ENCODE assay signal across 10 cellular contexts in the genomic region with DNA sequence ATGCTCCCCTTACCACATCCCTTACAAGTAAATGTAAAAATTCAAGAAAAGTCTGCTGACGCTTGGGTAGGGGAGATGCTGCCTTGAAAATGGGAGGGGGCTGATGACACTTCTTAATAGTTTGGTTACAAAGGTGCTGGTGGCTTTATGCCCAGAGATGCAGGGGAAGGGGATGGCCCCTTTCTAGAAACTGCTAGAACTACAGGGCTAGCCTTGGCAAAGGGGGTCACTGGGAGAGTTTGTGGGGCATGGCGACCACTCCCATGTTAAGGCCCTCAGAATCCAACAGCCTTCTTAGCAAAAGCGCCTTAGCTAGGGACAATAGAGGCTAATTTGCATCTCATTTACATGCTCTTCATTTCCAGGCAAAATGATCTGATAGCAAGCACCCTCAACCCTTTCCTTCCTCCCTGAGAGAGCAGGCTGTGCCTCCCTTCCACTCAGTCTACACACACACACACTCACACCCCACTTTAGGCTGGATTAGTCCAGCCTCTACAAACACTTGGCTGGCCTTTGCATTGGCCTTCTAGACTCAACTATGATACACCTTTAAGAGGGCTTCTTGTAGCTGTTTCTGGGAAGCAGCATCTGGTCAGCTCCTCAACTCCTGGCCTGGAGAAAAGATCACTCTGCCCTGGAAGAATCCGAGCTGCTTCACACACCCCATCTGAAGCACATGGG. TPM values are rescaled to one million over a fixed set of nuclear protein-coding genes. Genes with fewer than 3 reads are reported as not detected.
DNase-seq lines count a peak whose midpoint lies in the region; TF ChIP-seq lines count a peak whose summit lies in the region.
"Had no signal": no experiment of that assay in that cellular context is flagged by ENCODE, and none has a peak within 500 bp of the region (broad histone marks: within the 10 kb centered on the region; RNA-seq: fewer than 3 reads in every experiment).

No MANE protein-coding gene starts in this region.

- DNase-seq in ascending aorta (ENCODE audit: low spot score in 2 of 2) (no peak), iris pigment epithelial cell (ENCODE audit: low read depth) (peak; percentile 17), RPMI8226 (no peak), NCI-H446 treated with DMSO at 0.1 percent for 48 hours (lab: John Stamatoyannopoulos, UW) (no peak)
- DNase-seq in activated CD8-positive, alpha-beta memory T cell treated with anti-CD3 and anti-CD28 coated beads, Interleukin-2, amount 50 U/mL, for 48 hours: no peak
- DNase-seq in activated CD8-positive, alpha-beta memory T cell treated with anti-CD3 and anti-CD28 coated beads, Interleukin-2, amount 50 U/mL, for 4 hours: no peak
- DNase-seq: hypothalamus, KG1 had no signal

- no peak for TF ChIP-seq CTCF in ascending aorta (IDR thresholded peaks at IDR 0.05)

- H3K27ac ChIP-seq in HUES48 (ENCODE audit: low read depth, low read length) (no peak overlapping the region), ascending aorta (peak overlapping the region; percentile 65 to 72)

- H3K36me3 ChIP-seq in HUES48 (ENCODE audit: control insufficient read depth, insufficient read depth, low read length): peaks cover 4% of the 10 kb centered on the region; the same call in 1 of the 2 replicates
- no peaks in the 10 kb centered on the region for H3K36me3 ChIP-seq in ascending aorta
- H3K36me3 ChIP-seq in skeletal muscle satellite cell (ENCODE audit: insufficient read depth, low read length): no peaks in the 10 kb centered on the region

- H3K4me1 ChIP-seq in HUES48 (ENCODE audit: control insufficient read depth, insufficient read depth, low read length) (peaks cover 29% of the 10 kb centered on the region), ascending aorta (peaks cover 0 to 16% of the 10 kb centered on the region in 2 donors), skeletal muscle satellite cell (ENCODE audit: control insufficient read depth, insufficient read depth, low read length) (peaks cover 25% of the 10 kb centered on the region)

- intact Hi-C loops in ascending aorta (cut with DNase I): no loop called here

- no peak overlapping the region for H3K9ac ChIP-seq in HUES48 (ENCODE audit: low read depth, low read length)
- H3K9ac ChIP-seq in skeletal muscle satellite cell (ENCODE audit: low read depth, low read length): no peak overlapping the region

- H3K27me3 ChIP-seq in HUES48 (ENCODE audit: control insufficient read depth, insufficient read depth, low read length) (peaks cover 26% of the 10 kb centered on the region), ascending aorta (no peaks in the 10 kb centered on the region), skeletal muscle satellite cell (ENCODE audit: control insufficient read depth, insufficient read depth, low read length) (no peaks in the 10 kb centered on the region)

- H3K4me3 ChIP-seq in HUES48 (ENCODE audit: low read depth, low read length) (peak overlapping the region; percentile 76; the same call in 1 of the 2 replicates), ascending aorta (peak overlapping the region; percentile 81 to 93), skeletal muscle satellite cell (ENCODE audit: low read length) (no peak overlapping the region)

- H3K9me3 ChIP-seq in HUES48 (ENCODE audit: control insufficient read depth, insufficient read depth, low read length): no peaks in the 10 kb centered on the region
- no peaks in the 10 kb centered on the region for H3K9me3 ChIP-seq in ascending aorta
- no peaks in the 10 kb centered on the region for H3K9me3 ChIP-seq in skeletal muscle satellite cell (replicated peaks; ENCODE audit: low read length)

- peak overlapping the region; percentile 91 for H3K4me2 ChIP-seq in skeletal muscle satellite cell (ENCODE audit: low read length)

RNA-seq across cellular contexts. Expression of gene SEMA6C, which starts 1.8 kb away (rescaled TPM):
- 31.8 TPM for total RNA-seq in ascending aorta
- 0.87 and 1.8 TPM in 2 replicates for total RNA-seq in skeletal muscle satellite cell (2012; rRNA removed)

RNA-seq across cellular contexts. Expression of gene TNFAIP8L2, which starts 11.8 kb away (rescaled TPM):
- not detected for total RNA-seq in ascending aorta
- total RNA-seq in skeletal muscle satellite cell (2012; rRNA removed): not detected in 2 replicates

RNA-seq across cellular contexts. Expression of gene LYSMD1, which starts 21.1 kb away (rescaled TPM):
- total RNA-seq in ascending aorta: 0.85 TPM
- 8.9 and 9.8 TPM in 2 replicates for total RNA-seq in skeletal muscle satellite cell (2012; rRNA removed)

RNA-seq across cellular contexts. Expression of gene SCNM1, which starts 21.3 kb away (rescaled TPM):
- 27.4 TPM for total RNA-seq in ascending aorta
- total RNA-seq in skeletal muscle satellite cell (2012; rRNA removed): 22.3 and 37.1 TPM in 2 replicates

RNA-seq across cellular contexts. Expression of gene TMOD4, which starts 31.2 kb away (rescaled TPM):
- not detected for total RNA-seq in ascending aorta
- not detected in 2 replicates for total RNA-seq in skeletal muscle satellite cell (2012; rRNA removed)
